Comparison of ENCODE assay signal across 8 cellular contexts in the genomic region with DNA sequence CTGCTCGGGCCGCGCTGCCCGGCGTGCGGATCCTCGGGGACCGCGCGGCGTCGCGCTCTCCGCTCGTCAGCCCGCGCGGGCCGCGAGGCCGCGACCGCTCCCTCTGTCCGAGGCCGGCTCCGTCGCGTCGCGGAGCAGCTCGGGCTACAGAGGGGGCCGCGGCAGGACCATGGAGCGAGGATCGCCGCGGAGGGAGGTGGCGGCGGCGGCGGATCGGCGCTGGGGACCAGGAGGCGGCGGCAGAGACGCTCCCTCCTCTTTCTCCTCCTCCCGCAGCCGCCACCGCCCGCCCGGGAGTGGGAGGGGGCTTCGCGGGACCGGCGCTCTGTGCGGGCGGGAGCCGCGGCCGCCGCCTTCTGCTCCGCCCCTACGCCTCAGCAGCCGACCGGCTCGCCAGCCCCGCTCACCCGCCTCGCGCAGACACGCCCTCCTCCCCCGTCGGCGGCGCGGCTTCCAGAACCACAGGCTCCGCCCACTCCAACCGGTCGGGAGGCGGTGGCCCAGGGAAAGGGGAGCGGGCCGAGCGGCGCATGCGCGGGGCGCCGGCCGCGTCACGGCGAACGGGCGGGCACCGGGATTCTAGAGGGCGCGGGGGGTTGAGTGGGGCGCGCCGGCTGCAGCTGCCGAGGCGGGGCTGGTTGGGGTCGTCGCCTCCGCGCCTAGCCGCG. TPM values are rescaled to one million over a fixed set of nuclear protein-coding genes. Genes with fewer than 3 reads are reported as not detected.
DNase-seq lines count a peak whose midpoint lies in the region; ATAC-seq and TF ChIP-seq lines count a peak whose summit lies in the region.

A gene with protein sequence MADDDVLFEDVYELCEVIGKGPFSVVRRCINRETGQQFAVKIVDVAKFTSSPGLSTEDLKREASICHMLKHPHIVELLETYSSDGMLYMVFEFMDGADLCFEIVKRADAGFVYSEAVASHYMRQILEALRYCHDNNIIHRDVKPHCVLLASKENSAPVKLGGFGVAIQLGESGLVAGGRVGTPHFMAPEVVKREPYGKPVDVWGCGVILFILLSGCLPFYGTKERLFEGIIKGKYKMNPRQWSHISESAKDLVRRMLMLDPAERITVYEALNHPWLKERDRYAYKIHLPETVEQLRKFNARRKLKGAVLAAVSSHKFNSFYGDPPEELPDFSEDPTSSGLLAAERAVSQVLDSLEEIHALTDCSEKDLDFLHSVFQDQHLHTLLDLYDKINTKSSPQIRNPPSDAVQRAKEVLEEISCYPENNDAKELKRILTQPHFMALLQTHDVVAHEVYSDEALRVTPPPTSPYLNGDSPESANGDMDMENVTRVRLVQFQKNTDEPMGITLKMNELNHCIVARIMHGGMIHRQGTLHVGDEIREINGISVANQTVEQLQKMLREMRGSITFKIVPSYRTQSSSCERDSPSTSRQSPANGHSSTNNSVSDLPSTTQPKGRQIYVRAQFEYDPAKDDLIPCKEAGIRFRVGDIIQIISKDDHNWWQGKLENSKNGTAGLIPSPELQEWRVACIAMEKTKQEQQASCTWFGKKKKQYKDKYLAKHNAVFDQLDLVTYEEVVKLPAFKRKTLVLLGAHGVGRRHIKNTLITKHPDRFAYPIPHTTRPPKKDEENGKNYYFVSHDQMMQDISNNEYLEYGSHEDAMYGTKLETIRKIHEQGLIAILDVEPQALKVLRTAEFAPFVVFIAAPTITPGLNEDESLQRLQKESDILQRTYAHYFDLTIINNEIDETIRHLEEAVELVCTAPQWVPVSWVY (minus strand): TSS at position 298 of the 668 bp plus-strand sequence. CDS start 566 bp downstream, outside the sequence.

- peak within 1 kb of the TSS; percentile 50 to 92 (median 83) for H3K27ac ChIP-seq in heart right ventricle

- H3K9me3 ChIP-seq in heart right ventricle: no peaks in the 10 kb centered on the region

- peak in 3 of 9 donors; percentile 17 to 24 (median 18) for TF ChIP-seq CTCF in heart right ventricle (IDR thresholded peaks at IDR 0.05)
- no peak for TF ChIP-seq CTCF in type B pancreatic cell (conservative IDR thresholded peaks at IDR 0.05)

- DNase-seq in NCI-H1694 (lab: John Stamatoyannopoulos, UW) (peak; percentile 68), T-helper 1 cell (peak; percentile 83 to 92 (median 85)), amniotic epithelial cell (ENCODE audit: low read depth) (peak; percentile 82), heart right ventricle (peak; percentile 91 to 93), posterior vena cava (ENCODE audit: low spot score) (peak; percentile 97), type B pancreatic cell (ENCODE audit: extremely low spot score, unreplicated experiment) (peak; percentile 94)

- peaks cover 9% of the 10 kb centered on the region for H3K4me1 Mint-ChIP-seq in type B pancreatic cell (ENCODE audit: unreplicated experiment)

- TF ChIP-seq POLR2A in GM15510 (IDR thresholded peaks at IDR 0.05; ENCODE audit: borderline replicate concordance, extremely low read depth, insufficient read length): peak; percentile 35

- H3K4me3 ChIP-seq in heart right ventricle: peak within 1 kb of the TSS; percentile 56 to 73 (median 67)

- H3K27ac Mint-ChIP-seq in type B pancreatic cell: peak within 1 kb of the TSS; percentile 92

- no peaks in the 10 kb centered on the region for H3K9me3 Mint-ChIP-seq in type B pancreatic cell

- H3K4me3 Mint-ChIP-seq in type B pancreatic cell: peak within 1 kb of the TSS; percentile 93

- H3K27me3 Mint-ChIP-seq in type B pancreatic cell: no peaks in the 10 kb centered on the region

- intact Hi-C loops in heart right ventricle (cut with DNase I): no loop called here
- intact Hi-C loops in posterior vena cava (cut with DNase I): no loop called here

- peak; percentile 82 for ATAC-seq in HG02885 (IDR thresholded peaks at IDR 0.05; ENCODE audit: poor library complexity, unreplicated experiment)
- ATAC-seq in heart right ventricle: peak; percentile 98 to 99 (median 98)

- no peaks in the 10 kb centered on the region for H3K36me3 ChIP-seq in heart right ventricle

- H3K4me1 ChIP-seq in heart right ventricle: peaks cover 0 to 16% (median 0%) of the 10 kb centered on the region in 9 donors

- no peaks in the 10 kb centered on the region for H3K36me3 Mint-ChIP-seq in type B pancreatic cell

- peaks cover 0 to 26% (median 0%) of the 10 kb centered on the region in 7 donors for H3K27me3 ChIP-seq in heart right ventricle

- 0 to 1% methylated on average over 50 to 69 of the region's 108 CpGs for WGBS in heart right ventricle, 2 donors

RNA-seq across cellular contexts. Expression of the gene that starts here (rescaled TPM):
- total RNA-seq in heart right ventricle (10 to 100 TPM in 9 of 10 donors, 1 to 10 TPM in 1; 7.5 to 20.7 (median 13.5) TPM), posterior vena cava (10 to 100 TPM; 33.8 to 35.8 TPM), type B pancreatic cell (ENCODE audit: low replicate concordance) (93.8 and 123 TPM in 2 replicates)
- polyA plus RNA-seq in heart right ventricle: 1 to 10 TPM; 2.2 to 3.9 TPM

Comparison
In these comparisons a context has a peak if more than half of its experiments do, and no peak if none do; other contexts are left out.
1. Peak in every context shown above with its lines: DNase-seq, ATAC-seq, H3K4me3 ChIP-seq and H3K27ac ChIP-seq.